22 cellular contexts compared by ENCODE assay signal in the genomic region with DNA sequence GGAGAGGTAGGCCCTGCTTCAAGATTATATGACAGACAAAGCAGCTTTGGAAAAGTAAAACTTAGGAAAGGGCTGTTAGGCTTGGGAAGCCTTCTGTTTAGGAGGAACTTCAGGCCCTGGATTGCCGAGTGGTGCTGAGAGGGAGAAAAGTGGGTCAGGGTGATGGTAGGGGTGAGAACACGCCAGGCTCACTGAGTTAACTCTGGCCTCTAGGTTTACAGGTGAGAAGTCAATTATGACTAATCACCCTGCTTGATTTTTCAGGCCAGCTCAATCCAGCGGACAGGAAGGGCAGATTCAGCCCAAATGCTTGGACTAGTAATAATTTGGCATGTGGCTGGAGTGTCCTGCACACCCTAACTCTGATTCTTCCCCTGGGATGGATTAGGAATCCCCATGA.
DNase-seq lines count a peak whose midpoint lies in the region; ATAC-seq and TF ChIP-seq lines count a peak whose summit lies in the region.
"Had no signal": no experiment of that assay in that cellular context is flagged by ENCODE, and none has a peak within 500 bp of the region (broad histone marks: within the 10 kb centered on the region; RNA-seq: fewer than 3 reads in every experiment).

No MANE protein-coding gene starts in this region.

- no peaks in the 10 kb centered on the region for H4K20me1 ChIP-seq in GM23338 (replicated peaks; ENCODE audit: insufficient read depth)
- no peaks in the 10 kb centered on the region for H4K20me1 ChIP-seq in PC-9 (ENCODE audit: insufficient read depth)
- H4K20me1 ChIP-seq: BLaER1 had no signal

- H3K9me3 Mint-ChIP-seq in GM23338, result 0 out of 3 replicates have a peak, but pooled peaks cover 6% of the 10 kb centered on the region

- no peaks in the 10 kb centered on the region; the same call in 2 of the 3 replicates for H3K4me1 Mint-ChIP-seq in GM23338
- H3K4me1 Mint-ChIP-seq: CD14-positive monocyte; CD4-positive, alpha-beta memory T cell; CD8-positive, alpha-beta memory T cell had no signal

- CTCF ChIA-PET in PC-9 (lab: Charles Lee), result no interaction called here

- no peaks in the 10 kb centered on the region for H3K36me3 ChIP-seq in GM23338 (ENCODE audit: insufficient read depth)
- no peaks in the 10 kb centered on the region for H3K36me3 ChIP-seq in PC-9 (ENCODE audit: low read depth)
- H3K36me3 ChIP-seq in vagina, result no peaks in the 10 kb centered on the region
- H3K36me3 ChIP-seq: BE2C, BLaER1 had no signal

- POLR2A ChIA-PET in PC-9 (lab: Charles Lee; ENCODE audit: unreplicated experiment), result no interaction called here

- H3K4me2 ChIP-seq in GM23338, result no peak overlapping the region
- 0 out of 2 replicates have a peak overlapping the region, but pooled peaks have one; percentile 21 for H3K4me2 ChIP-seq in PC-9
- H3K4me2 ChIP-seq: BLaER1 had no signal

- no peaks in the 10 kb centered on the region for H3F3A ChIP-seq in GM23338 (replicated peaks; ENCODE audit: low read depth)
- H3F3A ChIP-seq in PC-9 (ENCODE audit: insufficient read depth, low read depth), result no peaks in the 10 kb centered on the region; the same call in 1 of the 2 replicates

- H3K27ac ChIP-seq in GM23338 (ENCODE audit: low read depth) (no peak overlapping the region), PC-9 (no peak overlapping the region), vagina (no peak overlapping the region)
- H3K27ac ChIP-seq: BLaER1 had no signal

- ATAC-seq in GM18520 (IDR thresholded peaks at IDR 0.05; ENCODE audit: unreplicated experiment) (peak; percentile 76), GM23338 (no peak), GM19455 (IDR thresholded peaks at IDR 0.05; ENCODE audit: unreplicated experiment) (no peak)

- H3K4me3 Mint-ChIP-seq in GM23338, result no peak overlapping the region
- H3K4me3 Mint-ChIP-seq: CD14-positive monocyte; CD4-positive, alpha-beta memory T cell; CD4-positive, CD25-positive, alpha-beta regulatory T cell; CD8-positive, alpha-beta memory T cell had no signal

- no peak overlapping the region for H3K4me3 ChIP-seq in GM23338
- no peak overlapping the region for H3K4me3 ChIP-seq in PC-9
- no peak overlapping the region for H3K4me3 ChIP-seq in vagina
- H3K4me3 ChIP-seq: BLaER1 had no signal

- H3K27me3 ChIP-seq in GM23338 (ENCODE audit: insufficient read depth) (no peaks in the 10 kb centered on the region), PC-9 (ENCODE audit: insufficient read depth, low read depth) (no peaks in the 10 kb centered on the region), vagina (no peaks in the 10 kb centered on the region)
- H3K27me3 ChIP-seq: BE2C, BLaER1 had no signal

- BruUV-seq in PC-9 (replicated peaks; lab: Mats Ljungman, UMichigan), result no TSS peak

- peaks cover 2% of the 10 kb centered on the region for H3K27me3 Mint-ChIP-seq in GM23338 (ENCODE audit: insufficient read depth, low read depth, poor library complexity)
- H3K27me3 Mint-ChIP-seq: CD4-positive, alpha-beta memory T cell; CD8-positive, alpha-beta memory T cell had no signal

- H3K9me2 ChIP-seq in GM23338 (ENCODE audit: insufficient read depth) (0 out of 2 replicates have a peak, but pooled peaks cover 6% of the 10 kb centered on the region), PC-9 (ENCODE audit: insufficient read depth) (no peaks in the 10 kb centered on the region)

- no peak overlapping the region for H3K27ac Mint-ChIP-seq in GM23338
- H3K27ac Mint-ChIP-seq: CD14-positive monocyte; CD4-positive, alpha-beta memory T cell; CD4-positive, CD25-positive, alpha-beta regulatory T cell; CD8-positive, alpha-beta memory T cell had no signal

- no peak for TF ChIP-seq POLR2A in vagina (IDR thresholded peaks at IDR 0.05)

- H2AFZ ChIP-seq in GM23338 (peak overlapping the region; percentile 47; the same call in 1 of the 2 replicates), PC-9 (no peak overlapping the region)

- TF ChIP-seq CTCF in GM23338 (conservative IDR thresholded peaks at IDR 0.05; ENCODE audit: low read depth in 2 of 2) (no peak), PC-9 (conservative IDR thresholded peaks at IDR 0.05) (no peak), vagina (IDR thresholded peaks at IDR 0.05) (no peak)

- DNase-seq in GM23338 (ENCODE audit: low spot score) (no peak), PC-9 (peak in 1 of 2 experiments; percentile 35), kidney tubule cell (ENCODE audit: low spot score) (peak; percentile 13), vagina (ENCODE audit: extremely low spot score in 2 of 2) (no peak)
- no peak for DNase-seq in stimulated activated naive CD4-positive, alpha-beta T cell treated with Interleukin-2 at 50 U/mL for 16 hours (lab: John Stamatoyannopoulos, UW)
- DNase-seq: 8988T; ACHN; BE2C; C1 segment of cervical spinal cord; CD4-positive, alpha-beta memory T cell; CD4-positive, CD25-positive, alpha-beta regulatory T cell; CD8-positive, alpha-beta memory T cell; COR-L47; DMS 273 treated with DMSO at 0.1 percent for 48 hours; DMS153; DMS53; DMS79 treated with DMSO at 0.1 percent for 48 hours; GF-D8 had no signal

- intact Hi-C loops in PC-9 (cut with micrococcal nuclease; ENCODE audit: unreplicated experiment) (no loop called here), vagina (cut with DNase I) (no loop called here)

- no peaks in the 10 kb centered on the region for H3K79me2 ChIP-seq in GM23338 (replicated peaks; ENCODE audit: insufficient read depth)
- no peaks in the 10 kb centered on the region for H3K79me2 ChIP-seq in PC-9 (ENCODE audit: low read depth)

- no peaks in the 10 kb centered on the region for H3K9me3 ChIP-seq in PC-9 (ENCODE audit: insufficient read depth, low read depth)
- H3K9me3 ChIP-seq in vagina, result no peaks in the 10 kb centered on the region
- H3K9me3 ChIP-seq: BE2C had no signal

- 0 out of 3 replicates have a peak, but pooled peaks cover 2% of the 10 kb centered on the region for H3K36me3 Mint-ChIP-seq in GM23338 (ENCODE audit: low read depth)
- H3K36me3 Mint-ChIP-seq: CD14-positive monocyte; CD4-positive, alpha-beta memory T cell; CD4-positive, CD25-positive, alpha-beta regulatory T cell; CD8-positive, alpha-beta memory T cell had no signal

- peaks cover 4% of the 10 kb centered on the region for H3K4me1 ChIP-seq in GM23338 (ENCODE audit: insufficient read depth)
- 0 out of 2 replicates have a peak, but pooled peaks cover 6% of the 10 kb centered on the region for H3K4me1 ChIP-seq in PC-9 (replicated peaks; ENCODE audit: insufficient read depth)
- no peaks in the 10 kb centered on the region for H3K4me1 ChIP-seq in vagina
- H3K4me1 ChIP-seq: BE2C, BLaER1 had no signal

TF ChIP-seq in GM23338, 12 proteins besides CTCF, POLR2A, EP300 and RAD21:
- TF ChIP-seq JUNB (IDR thresholded peaks at IDR 0.05; ENCODE audit: unreplicated experiment), result no peak
- no peak for TF ChIP-seq ZNF114 (CRISPR knock-in tag; IDR thresholded peaks at IDR 0.05)
- TF ChIP-seq, protein P1, sequence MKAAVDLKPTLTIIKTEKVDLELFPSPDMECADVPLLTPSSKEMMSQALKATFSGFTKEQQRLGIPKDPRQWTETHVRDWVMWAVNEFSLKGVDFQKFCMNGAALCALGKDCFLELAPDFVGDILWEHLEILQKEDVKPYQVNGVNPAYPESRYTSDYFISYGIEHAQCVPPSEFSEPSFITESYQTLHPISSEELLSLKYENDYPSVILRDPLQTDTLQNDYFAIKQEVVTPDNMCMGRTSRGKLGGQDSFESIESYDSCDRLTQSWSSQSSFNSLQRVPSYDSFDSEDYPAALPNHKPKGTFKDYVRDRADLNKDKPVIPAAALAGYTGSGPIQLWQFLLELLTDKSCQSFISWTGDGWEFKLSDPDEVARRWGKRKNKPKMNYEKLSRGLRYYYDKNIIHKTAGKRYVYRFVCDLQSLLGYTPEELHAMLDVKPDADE (IDR thresholded peaks at IDR 0.05), result no peak
- TF ChIP-seq ZNF331 (CRISPR knock-in tag; IDR thresholded peaks at IDR 0.05; ENCODE audit: low read depth), result no peak
- TF ChIP-seq POLR2AphosphoS5 (IDR thresholded peaks at IDR 0.05; ENCODE audit: low read depth), result no peak
- TF ChIP-seq, protein P2, sequence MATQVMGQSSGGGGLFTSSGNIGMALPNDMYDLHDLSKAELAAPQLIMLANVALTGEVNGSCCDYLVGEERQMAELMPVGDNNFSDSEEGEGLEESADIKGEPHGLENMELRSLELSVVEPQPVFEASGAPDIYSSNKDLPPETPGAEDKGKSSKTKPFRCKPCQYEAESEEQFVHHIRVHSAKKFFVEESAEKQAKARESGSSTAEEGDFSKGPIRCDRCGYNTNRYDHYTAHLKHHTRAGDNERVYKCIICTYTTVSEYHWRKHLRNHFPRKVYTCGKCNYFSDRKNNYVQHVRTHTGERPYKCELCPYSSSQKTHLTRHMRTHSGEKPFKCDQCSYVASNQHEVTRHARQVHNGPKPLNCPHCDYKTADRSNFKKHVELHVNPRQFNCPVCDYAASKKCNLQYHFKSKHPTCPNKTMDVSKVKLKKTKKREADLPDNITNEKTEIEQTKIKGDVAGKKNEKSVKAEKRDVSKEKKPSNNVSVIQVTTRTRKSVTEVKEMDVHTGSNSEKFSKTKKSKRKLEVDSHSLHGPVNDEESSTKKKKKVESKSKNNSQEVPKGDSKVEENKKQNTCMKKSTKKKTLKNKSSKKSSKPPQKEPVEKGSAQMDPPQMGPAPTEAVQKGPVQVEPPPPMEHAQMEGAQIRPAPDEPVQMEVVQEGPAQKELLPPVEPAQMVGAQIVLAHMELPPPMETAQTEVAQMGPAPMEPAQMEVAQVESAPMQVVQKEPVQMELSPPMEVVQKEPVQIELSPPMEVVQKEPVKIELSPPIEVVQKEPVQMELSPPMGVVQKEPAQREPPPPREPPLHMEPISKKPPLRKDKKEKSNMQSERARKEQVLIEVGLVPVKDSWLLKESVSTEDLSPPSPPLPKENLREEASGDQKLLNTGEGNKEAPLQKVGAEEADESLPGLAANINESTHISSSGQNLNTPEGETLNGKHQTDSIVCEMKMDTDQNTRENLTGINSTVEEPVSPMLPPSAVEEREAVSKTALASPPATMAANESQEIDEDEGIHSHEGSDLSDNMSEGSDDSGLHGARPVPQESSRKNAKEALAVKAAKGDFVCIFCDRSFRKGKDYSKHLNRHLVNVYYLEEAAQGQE (IDR thresholded peaks at IDR 0.05; ENCODE audit: unreplicated experiment), result no peak
- no peak for TF ChIP-seq CREB1 (CRISPR knock-in tag; IDR thresholded peaks at IDR 0.05; ENCODE audit: low read depth)
- no peak for TF ChIP-seq EZH2 (IDR thresholded peaks at IDR 0.05; ENCODE audit: low read depth, unreplicated experiment)
- TF ChIP-seq NANOG (IDR thresholded peaks at IDR 0.05; ENCODE audit: borderline replicate concordance), result no peak
